ENCODE assay signal across 16 cellular contexts in the genomic region with DNA sequence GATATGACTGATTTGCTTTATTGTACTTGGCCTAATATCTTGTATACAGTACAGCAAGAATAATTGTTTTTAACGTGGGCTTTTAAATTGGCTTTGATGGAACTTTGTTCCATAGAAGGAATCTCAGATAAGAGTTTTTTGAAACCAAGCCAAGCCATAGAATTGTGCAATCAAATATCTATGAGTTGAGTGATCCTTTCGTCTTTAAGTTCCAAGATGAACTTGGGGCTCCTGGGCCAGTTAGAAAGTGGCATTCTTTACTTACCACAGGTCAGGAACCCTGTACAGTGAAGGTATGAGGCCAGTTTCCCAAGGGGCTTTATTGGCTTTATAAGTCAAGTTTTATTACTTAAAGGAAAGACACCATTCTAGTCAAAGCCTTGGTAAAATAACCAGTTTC.
A peak's percentile ranks its signal among the peaks of the same experiment; 100 is the strongest.
DNase-seq lines count a peak whose midpoint lies in the region; ATAC-seq and TF ChIP-seq lines count a peak whose summit lies in the region.
"Had no signal": no experiment of that assay in that cellular context is flagged by ENCODE, and none has a peak within 500 bp of the region (broad histone marks: within the 10 kb centered on the region; RNA-seq: fewer than 3 reads in every experiment).

No MANE protein-coding gene starts in this region.

- H3K4me1 Mint-ChIP-seq in activated naive CD8-positive, alpha-beta T cell treated with anti-CD3 and anti-CD28 coated beads, Interleukin-2, amount 50 U/mL, for 24 hours = no peaks in the 10 kb centered on the region

- peaks cover 24% of the 10 kb centered on the region for H3K9me3 Mint-ChIP-seq in activated naive CD8-positive, alpha-beta T cell treated with anti-CD3 and anti-CD28 coated beads, Interleukin-2, amount 50 U/mL, for 24 hours

- DNase-seq in HS-27A (ENCODE audit: low read depth) = peak; percentile 5
- DNase-seq in T1000 (lab: John Stamatoyannopoulos, UW) = peak; percentile 26
- peak; percentile 76 for DNase-seq in choroid plexus epithelial cell (ENCODE audit: low read depth)
- DNase-seq in iris pigment epithelial cell (ENCODE audit: low read depth) = peak; percentile 59
- no peak for DNase-seq in activated CD8-positive, alpha-beta memory T cell treated with anti-CD3 and anti-CD28 coated beads, Interleukin-2, amount 50 U/mL, for 48 hours
- no peak for DNase-seq in activated naive CD8-positive, alpha-beta T cell treated with anti-CD3 and anti-CD28 coated beads, Interleukin-2, amount 50 U/mL, for 24 hours
- no peak for DNase-seq in G401 (ENCODE audit: low spot score)
- DNase-seq: AML-193, Caco-2, DMS53, GOT3, NCI-H1436 treated with DMSO at 0.1 percent for 48 hours, NCI-H345, NCI-H69 had no signal

- no peak overlapping the region for H3K4me3 ChIP-seq in choroid plexus epithelial cell (ENCODE audit: low read depth, low read length)
- H3K4me3 ChIP-seq: PC-9 had no signal

- TF ChIP-seq CTCF in choroid plexus epithelial cell (conservative IDR thresholded peaks at IDR 0.05; ENCODE audit: low read depth, low read length) = no peak

- no peak for ATAC-seq in activated naive CD8-positive, alpha-beta T cell treated with anti-CD3 and anti-CD28 coated beads, Interleukin-2, amount 50 U/mL, for 24 hours
- ATAC-seq in GM21786 (IDR thresholded peaks at IDR 0.05; ENCODE audit: unreplicated experiment) = no peak

- no peaks in the 10 kb centered on the region for H3K36me3 Mint-ChIP-seq in activated naive CD8-positive, alpha-beta T cell treated with anti-CD3 and anti-CD28 coated beads, Interleukin-2, amount 50 U/mL, for 24 hours (ENCODE audit: low read depth)

- H3K27me3 Mint-ChIP-seq in activated naive CD8-positive, alpha-beta T cell treated with anti-CD3 and anti-CD28 coated beads, Interleukin-2, amount 50 U/mL, for 24 hours = no peaks in the 10 kb centered on the region

- no peak overlapping the region for H3K4me3 Mint-ChIP-seq in activated naive CD8-positive, alpha-beta T cell treated with anti-CD3 and anti-CD28 coated beads, Interleukin-2, amount 50 U/mL, for 24 hours

- in situ Hi-C loops in G401 (cut with HindIII; ENCODE audit: low sequenced_read_pairs) = no loop called here

- no peak overlapping the region for H3K27ac Mint-ChIP-seq in activated naive CD8-positive, alpha-beta T cell treated with anti-CD3 and anti-CD28 coated beads, Interleukin-2, amount 50 U/mL, for 24 hours

Comparison
In these comparisons a context has a peak if more than half of its experiments do, and no peak if none do; other contexts are left out.
1. DNase-seq: peak in HS-27A (single experiment), T1000 (single experiment), choroid plexus epithelial cell (single experiment) and iris pigment epithelial cell (single experiment); none in activated CD8-positive, alpha-beta memory T cell treated with anti-CD3 and anti-CD28 coated beads, Interleukin-2, amount 50 U/mL, for 48 hours (single experiment), activated naive CD8-positive, alpha-beta T cell treated with anti-CD3 and anti-CD28 coated beads, Interleukin-2, amount 50 U/mL, for 24 hours (single experiment) and G401 (single experiment).